ENCODE assay signal across 14 cellular contexts in genomic region chr3:113255100-113255853, GRCh38. TPM values are rescaled to one million over a fixed set of nuclear protein-coding genes. Genes with fewer than 3 reads are reported as not detected.
DNase-seq lines count a peak whose midpoint lies in the region; ATAC-seq, FAIRE-seq and TF ChIP-seq lines count a peak whose summit lies in the region.
"Had no signal": no experiment of that assay in that cellular context is flagged by ENCODE, and none has a peak within 500 bp of the region (broad histone marks: within the 10 kb centered on the region; RNA-seq: fewer than 3 reads in every experiment).

No MANE protein-coding gene starts in this region.

- peak overlapping the region; percentile 16; the same call in 1 of the 2 replicates for H3K4me3 ChIP-seq in OCI-LY3 (ENCODE audit: low read length)
- no peak overlapping the region for H3K4me3 ChIP-seq in fibroblast of mammary gland (ENCODE audit: control insufficient read depth, low read depth, low read length)
- H3K4me3 ChIP-seq: ovary had no signal

- TF ChIP-seq CTCF in OCI-LY3 (IDR thresholded peaks at IDR 0.05; ENCODE audit: low read depth, low read length) (no peak), fibroblast of mammary gland (conservative IDR thresholded peaks at IDR 0.05; ENCODE audit: control insufficient read depth, insufficient read depth, low read depth, low read length) (peak; percentile 39), progenitor cell of endocrine pancreas (IDR thresholded peaks at IDR 0.05; ENCODE audit: unreplicated experiment) (peak; percentile 33)

- H3K27me3 ChIP-seq in OCI-LY3 (ENCODE audit: low read depth, low read length): no peaks in the 10 kb centered on the region
- H3K27me3 ChIP-seq: ovary had no signal

- peaks cover 6% of the 10 kb centered on the region for H3K27me3 Mint-ChIP-seq in progenitor cell of endocrine pancreas
- H3K27me3 Mint-ChIP-seq: activated T-cell treated with anti-CD3 and anti-CD28 coated beads, Interleukin-2, amount 50 U/mL, for 24 hours; CD4-positive, alpha-beta memory T cell had no signal

- H3K9me3 Mint-ChIP-seq in progenitor cell of endocrine pancreas (ENCODE audit: low read depth): no peaks in the 10 kb centered on the region
- H3K9me3 Mint-ChIP-seq: activated T-cell treated with anti-CD3 and anti-CD28 coated beads, Interleukin-2, amount 50 U/mL, for 24 hours; CD4-positive, alpha-beta memory T cell had no signal

- H3K4me3 Mint-ChIP-seq in progenitor cell of endocrine pancreas (ENCODE audit: low read depth): no peak overlapping the region
- H3K4me3 Mint-ChIP-seq: activated T-cell treated with anti-CD3 and anti-CD28 coated beads, Interleukin-2, amount 50 U/mL, for 24 hours; CD4-positive, alpha-beta memory T cell had no signal

- H3K9ac ChIP-seq in OCI-LY3 (ENCODE audit: low read length): peak overlapping the region; percentile 24; the same call in 1 of the 2 replicates

- H4K20me1 ChIP-seq in OCI-LY3 (ENCODE audit: insufficient read depth, low read length): no peaks in the 10 kb centered on the region

- no peaks in the 10 kb centered on the region for H3K79me2 ChIP-seq in OCI-LY3 (ENCODE audit: low read length)

- no peaks in the 10 kb centered on the region for H3K9me3 ChIP-seq in OCI-LY3 (ENCODE audit: insufficient read depth, low read length)
- H3K9me3 ChIP-seq: ovary had no signal

- DNase-seq in GM19239 (ENCODE audit: insufficient read length, low spot score) (no peak), fibroblast of mammary gland (ENCODE audit: low read depth) (peak; percentile 74), progenitor cell of endocrine pancreas (ENCODE audit: low spot score, unreplicated experiment) (no peak), NCI-H2171 treated with DMSO at 0.1 percent for 48 hours (lab: John Stamatoyannopoulos, UW) (no peak), NCI-H345 treated with DMSO at 0.1 percent for 48 hours (lab: John Stamatoyannopoulos, UW; ENCODE audit: unreplicated experiment) (no peak), T-helper 2 cell (no peak)
- DNase-seq: activated T-cell treated with anti-CD3 and anti-CD28 coated beads, Interleukin-2, amount 50 U/mL, for 24 hours; CD4-positive, alpha-beta memory T cell; NCI-H1436; stimulated activated CD4-positive, alpha-beta T cell treated with anti-CD3 and anti-CD28 coated beads, Interleukin-4, amount 100 ng/mL, for 24 hours had no signal

- ATAC-seq in GM21576 (IDR thresholded peaks at IDR 0.05; ENCODE audit: unreplicated experiment): no peak

- H3K36me3 ChIP-seq in OCI-LY3 (replicated peaks; ENCODE audit: low read depth, low read length): no peaks in the 10 kb centered on the region
- H3K36me3 ChIP-seq: ovary had no signal

- H3K27ac Mint-ChIP-seq in progenitor cell of endocrine pancreas: no peak overlapping the region
- H3K27ac Mint-ChIP-seq: activated T-cell treated with anti-CD3 and anti-CD28 coated beads, Interleukin-2, amount 50 U/mL, for 24 hours; CD4-positive, alpha-beta memory T cell had no signal

- H3K4me1 Mint-ChIP-seq in progenitor cell of endocrine pancreas (ENCODE audit: low read depth): no peaks in the 10 kb centered on the region
- H3K4me1 Mint-ChIP-seq: CD4-positive, alpha-beta memory T cell had no signal

- H3K4me1 ChIP-seq in OCI-LY3 (ENCODE audit: low read length): peaks cover 50% of the 10 kb centered on the region

- FAIRE-seq in GM19239 (lab: Jason Lieb, UNC): peak; percentile 70
- FAIRE-seq: TTC549 had no signal

- no peaks in the 10 kb centered on the region for H3K36me3 Mint-ChIP-seq in progenitor cell of endocrine pancreas (ENCODE audit: insufficient read depth)
- H3K36me3 Mint-ChIP-seq: CD4-positive, alpha-beta memory T cell had no signal

- H2AFZ ChIP-seq in OCI-LY3 (ENCODE audit: low read depth, low read length): no peak overlapping the region

- peak overlapping the region; percentile 62 for H3K4me2 ChIP-seq in OCI-LY3 (ENCODE audit: low read length)

- peak overlapping the region; percentile 54 for H3K27ac ChIP-seq in OCI-LY3 (ENCODE audit: low read length)

RNA-seq across cellular contexts. Expression of gene BOC, which starts 43.9 kb away (rescaled TPM):
- total RNA-seq in progenitor cell of endocrine pancreas: 10.8 and 14.2 TPM in 2 replicates
- total RNA-seq: CD4-positive, alpha-beta memory T cell had no signal
